19 cellular contexts compared by ENCODE assay signal in the genomic region with DNA sequence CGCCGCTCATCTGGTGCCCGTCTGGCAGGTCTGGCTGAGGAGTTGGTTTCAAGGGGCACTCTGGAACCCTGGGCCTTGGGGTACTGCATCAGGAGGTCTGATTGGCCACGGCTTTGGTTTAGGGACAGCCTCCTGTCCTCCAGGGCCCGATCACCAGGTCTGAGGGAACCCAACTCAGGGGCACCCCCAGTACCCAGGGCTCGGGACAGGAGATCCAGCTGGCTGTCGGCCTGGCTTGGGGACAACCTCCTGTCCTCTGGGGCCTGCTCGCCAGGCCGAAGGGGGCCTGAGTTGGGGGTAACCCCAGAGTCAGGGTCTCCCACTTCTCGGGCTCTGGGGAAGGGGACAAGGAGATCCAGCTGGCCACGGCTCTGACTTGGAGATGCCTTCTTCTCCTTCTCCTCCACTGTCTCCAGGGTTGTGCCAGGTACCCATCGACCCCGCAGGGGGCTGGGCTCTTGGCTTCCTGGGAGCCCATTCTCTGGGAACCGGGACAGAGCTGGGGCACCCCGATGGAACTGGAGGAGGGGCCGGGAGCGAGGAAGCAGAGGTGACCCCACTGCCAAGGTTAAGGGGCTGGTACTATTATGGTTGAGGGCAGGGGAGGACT. TPM values are rescaled to one million over a fixed set of nuclear protein-coding genes. Genes with fewer than 3 reads are reported as not detected.
A peak's percentile ranks its signal among the peaks of the same experiment; 100 is the strongest.
DNase-seq lines count a peak whose midpoint lies in the region; ATAC-seq, FAIRE-seq and TF ChIP-seq lines count a peak whose summit lies in the region.
"Had no signal": no experiment of that assay in that cellular context is flagged by ENCODE, and none has a peak within 500 bp of the region (broad histone marks: within the 10 kb centered on the region; RNA-seq: fewer than 3 reads in every experiment).

No MANE protein-coding gene starts in this region.

- H3K27ac Mint-ChIP-seq in Caco-2 (ENCODE audit: unreplicated experiment): peak overlapping the region; percentile 11
- peak overlapping the region; percentile 79 for H3K27ac Mint-ChIP-seq in central memory CD8-positive, alpha-beta T cell (ENCODE audit: low read depth)
- H3K27ac Mint-ChIP-seq: CD14-positive monocyte; CD8-positive, alpha-beta T cell; HFFc6 had no signal

- no peak overlapping the region for H3K4me3 Mint-ChIP-seq in Caco-2 (ENCODE audit: unreplicated experiment)
- H3K4me3 Mint-ChIP-seq in central memory CD8-positive, alpha-beta T cell: no peak overlapping the region
- H3K4me3 Mint-ChIP-seq: CD14-positive monocyte; CD8-positive, alpha-beta T cell; HFFc6 had no signal

- FAIRE-seq in HepG2 (lab: Jason Lieb, UNC): no peak
- FAIRE-seq: A204.1 had no signal

- peak overlapping the region; percentile 97; the same call in 1 of the 2 replicates for H3K9ac ChIP-seq in HepG2 (ENCODE audit: insufficient read depth, low read depth, low read length)

- peaks cover 18% of the 10 kb centered on the region for H3K4me1 Mint-ChIP-seq in Caco-2 (ENCODE audit: low read depth, unreplicated experiment)
- H3K4me1 Mint-ChIP-seq in central memory CD8-positive, alpha-beta T cell: peaks cover 24% of the 10 kb centered on the region

- WGBS in HepG2 (ENCODE audit: low lambda C conversion rate): 67% methylated on average over 15 of the region's 17 CpGs

- peaks cover 24% of the 10 kb centered on the region for H3K36me3 Mint-ChIP-seq in Caco-2 (ENCODE audit: insufficient read depth, unreplicated experiment)
- H3K36me3 Mint-ChIP-seq in central memory CD8-positive, alpha-beta T cell (ENCODE audit: insufficient read depth): peaks cover 3% of the 10 kb centered on the region

- H3K36me3 ChIP-seq in Caco-2 (ENCODE audit: control insufficient read depth, insufficient read depth, low read length) (peaks cover 3% of the 10 kb centered on the region; the same call in 1 of the 2 replicates), HepG2 (replicated peaks in 1 of 2; ENCODE audit: control insufficient read depth in 1 of 2, insufficient read depth in 2 of 2, low read length in 2 of 2) (peaks cover 0 to 5% of the 10 kb centered on the region in 2 experiments; a peak in 2 of 5 replicates), osteoblast (ENCODE audit: insufficient read depth, low read length) (peaks cover 9% of the 10 kb centered on the region)

- H3K9me3 ChIP-seq in Caco-2: no peaks in the 10 kb centered on the region
- no peaks in the 10 kb centered on the region for H3K9me3 ChIP-seq in HepG2 (ENCODE audit: low read length)
- H3K9me3 ChIP-seq in osteoblast (ENCODE audit: low read depth, low read length): no peaks in the 10 kb centered on the region
- H3K9me3 ChIP-seq: BE2C had no signal

- H3K4me3 ChIP-seq in Caco-2 (ENCODE audit: low read depth, low read length): no peak overlapping the region
- peak overlapping the region; percentile 80 to 98 (median 81); a peak in 5 of 6 replicates for H3K4me3 ChIP-seq in HepG2 (replicated peaks in 1 of 3; ENCODE audit: insufficient read depth in 1 of 3, low read depth in 2 of 3, low read length in 3 of 3)
- no peak overlapping the region for H3K4me3 ChIP-seq in osteoblast (ENCODE audit: insufficient read depth, low read length)

- H3K4me2 ChIP-seq in HepG2 (ENCODE audit: low read depth, low read length): peak overlapping the region; percentile 91
- no peak overlapping the region for H3K4me2 ChIP-seq in osteoblast (ENCODE audit: insufficient read depth, low read length)

- CTCF ChIA-PET in Caco-2 (lab: Charles Lee): interaction anchor here (1.0 to 4.3 kb wide), 2 partner anchors 18 to 191 kb away, joined by 7 to 37 read pairs; no protein-coding TSS in a partner anchor
- CTCF ChIA-PET in HepG2 (lab: Yijun Ruan, JAX; ENCODE audit: low intra/inter-chr PET ratio, low total read pairs): no interaction called here

- TF ChIP-seq POLR2A in HepG2 (IDR thresholded peaks at IDR 0.05; ENCODE audit: insufficient read depth in 1 of 2, low read depth in 2 of 2, low read length in 2 of 2): no peak

- peaks cover 30% of the 10 kb centered on the region for H3K79me2 ChIP-seq in HepG2 (ENCODE audit: insufficient read depth, low read length)
- peaks cover 33% of the 10 kb centered on the region for H3K79me2 ChIP-seq in osteoblast (ENCODE audit: insufficient read depth, low read length)

- H3K9me3 Mint-ChIP-seq in Caco-2 (ENCODE audit: unreplicated experiment): no peaks in the 10 kb centered on the region
- H3K9me3 Mint-ChIP-seq in central memory CD8-positive, alpha-beta T cell: no peaks in the 10 kb centered on the region
- H3K9me3 Mint-ChIP-seq: CD14-positive monocyte; CD8-positive, alpha-beta T cell; HFFc6; IgD-negative memory B cell had no signal

- no peak for TF ChIP-seq EP300 in HepG2 (IDR thresholded peaks at IDR 0.05; ENCODE audit: low read depth in 2 of 2, low read length in 2 of 2)
- TF ChIP-seq EP300 in HepG2 (CRISPR knock-in tag; IDR thresholded peaks at IDR 0.05; ENCODE audit: borderline replicate concordance): no peak

- H4K20me1 ChIP-seq in HepG2 (ENCODE audit: insufficient read depth, low read length) (peaks cover 8% of the 10 kb centered on the region; the same call in 1 of the 2 replicates), osteoblast (ENCODE audit: insufficient read depth, low read length) (peaks cover 8% of the 10 kb centered on the region)

- H2AFZ ChIP-seq in HepG2 (ENCODE audit: low read length): no peak overlapping the region
- H2AFZ ChIP-seq in osteoblast (ENCODE audit: low read length): no peak overlapping the region

- peaks cover 28% of the 10 kb centered on the region for H3K4me1 ChIP-seq in Caco-2
- H3K4me1 ChIP-seq in HepG2 (ENCODE audit: insufficient read depth, low read length): peaks cover 70% of the 10 kb centered on the region
- peaks cover 18% of the 10 kb centered on the region for H3K4me1 ChIP-seq in osteoblast (ENCODE audit: insufficient read depth, low read length)
- H3K4me1 ChIP-seq: BE2C had no signal

- H3K27me3 ChIP-seq in Caco-2 (replicated peaks; ENCODE audit: control insufficient read depth, insufficient read depth, low read length) (no peaks in the 10 kb centered on the region), HepG2 (ENCODE audit: control insufficient read depth in 1 of 2, insufficient read depth in 2 of 2, low read length in 2 of 2) (peaks cover 6 to 24% of the 10 kb centered on the region in 2 experiments; a peak in 4 of 5 replicates), osteoblast (ENCODE audit: insufficient read depth, low read length) (no peaks in the 10 kb centered on the region)
- H3K27me3 ChIP-seq: BE2C had no signal

- no peaks in the 10 kb centered on the region for H3K27me3 Mint-ChIP-seq in Caco-2 (ENCODE audit: insufficient read depth, unreplicated experiment)
- peaks cover 9% of the 10 kb centered on the region for H3K27me3 Mint-ChIP-seq in central memory CD8-positive, alpha-beta T cell
- H3K27me3 Mint-ChIP-seq: IgD-negative memory B cell had no signal

- in situ Hi-C loops in HepG2 (cut with HindIII; ENCODE audit: extremely low pct_ligation_motif_present, low pct_unique_long_range_greater_than_20kb): no loop called here

- POLR2A ChIA-PET in Caco-2 (lab: Charles Lee): no interaction called here
- POLR2A ChIA-PET in HepG2 (lab: Yijun Ruan, JAX): interaction anchor here (0.9 to 3.0 kb wide), 13 partner anchors 10 to 411 kb away, joined by 3 to 26 read pairs (median 6); partner anchors contain the start of genes ACSS2, CEP250, EDEM2 and UQCC1

- no peak for ATAC-seq in central memory CD8-positive, alpha-beta T cell (replicated peaks; ENCODE audit: extremely low read depth, poor library complexity, severe bottlenecking)
- no peak for ATAC-seq in HepG2
- ATAC-seq in HG03097 (IDR thresholded peaks at IDR 0.05; ENCODE audit: low FRiP score, unreplicated experiment): no peak
- ATAC-seq: CD8-positive, alpha-beta T cell had no signal

- intact Hi-C loops in Caco-2 (cut with micrococcal nuclease; ENCODE audit: unreplicated experiment): loop anchor here (1.0 to 5.0 kb wide), 2 partner anchors 7 to 410 kb away; partner anchors contain the start of gene ACSS2
- intact Hi-C loops in HepG2 (cut with micrococcal nuclease; ENCODE audit: unreplicated experiment): no loop called here

- TF ChIP-seq RAD21 in HepG2 (CRISPR knock-in tag; IDR thresholded peaks at IDR 0.05): no peak

- H3K27ac ChIP-seq in HepG2 (ENCODE audit: extremely low read length, insufficient read depth, low read length) (no peak overlapping the region), osteoblast (ENCODE audit: low read depth, low read length) (no peak overlapping the region)

- TF ChIP-seq CTCF in Caco-2 (IDR thresholded peaks at IDR 0.05; ENCODE audit: insufficient read depth in 1 of 2, low read depth in 1 of 2, low read length in 1 of 2, severe bottlenecking in 1 of 2, unreplicated experiment in 1 of 2) (no peak), HepG2 (CRISPR knock-in tag; IDR thresholded peaks at IDR 0.05) (no peak), osteoblast (IDR thresholded peaks at IDR 0.05; ENCODE audit: extremely low read depth, low read depth, low read length) (no peak), GM10266 (IDR thresholded peaks at IDR 0.05; ENCODE audit: control insufficient read depth, insufficient read depth, low read depth, missing control alignments) (no peak)

- BruUV-seq in Caco-2 (replicated peaks; lab: Mats Ljungman, UMichigan) (no TSS peak), HepG2 (replicated peaks; lab: Mats Ljungman, UMichigan) (no TSS peak)

- DNase-seq in Caco-2 (no peak), HepG2 (ENCODE audit: low spot score) (no peak), osteoblast (ENCODE audit: insufficient read length, low spot score, missing footprints) (peak; percentile 62), GM10266 (ENCODE audit: extremely low spot score) (no peak), NCI-H1694 treated with DMSO at 0.1 percent for 48 hours (lab: John Stamatoyannopoulos, UW) (no peak)
- no peak for DNase-seq in central memory CD8-positive, alpha-beta T cell (ENCODE audit: low spot score in 2 of 2)
- DNase-seq: BE2C; CD8-positive, alpha-beta T cell; COR-L47; DND-41; GDM1; HCEC 1CT; HFFc6; KG1 had no signal

RNA-seq across cellular contexts. Expression of gene EIF6, which starts 2.4 kb away (rescaled TPM):
- 403 and 420 TPM in 2 replicates for total RNA-seq in Caco-2 (2022)
- total RNA-seq in HepG2 (2016; rRNA removed; fragmentation: Illumina TruSeq; extraction: Trizol): 462 and 603 TPM in 2 replicates
- 227 and 243 TPM in 2 replicates for total RNA-seq in HepG2 (2016; cell fraction: cytosol; rRNA removed; fragmentation: Illumina TruSeq; extraction: Trizol; ENCODE audit: low read depth)
- 467 and 649 TPM in 2 replicates for total RNA-seq in HepG2 (2016; cell fraction: insoluble cytoplasmic fraction; rRNA removed; fragmentation: Illumina TruSeq; extraction: Trizol)
- 251 and 271 TPM in 2 replicates for total RNA-seq in HepG2 (2016; cell fraction: membrane; rRNA removed; fragmentation: Illumina TruSeq; extraction: Trizol)
- total RNA-seq in HepG2 (2016; cell fraction: nucleus; rRNA removed; fragmentation: Illumina TruSeq; extraction: Trizol): 204 TPM in 2 replicates
- 466 and 470 TPM in 2 replicates for polyA plus RNA-seq in HepG2 (2011; rRNA removed)
- polyA plus RNA-seq in HepG2 (2011; cell fraction: cytosol; rRNA removed): 383 and 550 TPM in 2 replicates
- 838 and 950 TPM in 2 replicates for polyA plus RNA-seq in HepG2 (2011; cell fraction: nucleus; rRNA removed)
- polyA plus RNA-seq in HepG2 (2012): 248 and 315 TPM in 2 replicates
- polyA plus RNA-seq in HepG2 (2016; cell fraction: cytosol; fragmentation: Illumina TruSeq; extraction: Trizol; ENCODE audit: low read depth): 237 and 250 TPM in 2 replicates
- 587 and 631 TPM in 2 replicates for polyA plus RNA-seq in HepG2 (2016; cell fraction: insoluble cytoplasmic fraction; fragmentation: Illumina TruSeq; extraction: Trizol; ENCODE audit: low read depth)
- polyA plus RNA-seq in HepG2 (2016; cell fraction: membrane; fragmentation: Illumina TruSeq; extraction: Trizol; ENCODE audit: low read depth): 232 and 240 TPM in 2 replicates
- 358 and 379 TPM in 2 replicates for polyA plus RNA-seq in HepG2 (2016; cell fraction: nucleus; fragmentation: Illumina TruSeq; extraction: Trizol; ENCODE audit: insufficient read depth, low read depth)
- 350 and 575 TPM in 2 replicates for polyA minus RNA-seq in HepG2 (2011; rRNA and poly(A)+ RNA removed; ENCODE audit: low replicate concordance)
- polyA minus RNA-seq in HepG2 (2011; cell fraction: cytosol; rRNA and poly(A)+ RNA removed): 144 and 146 TPM in 2 replicates
- 94.9 and 106 TPM in 2 replicates for polyA minus RNA-seq in HepG2 (2011; cell fraction: nucleus; rRNA and poly(A)+ RNA removed)
- 109 and 121 TPM in 2 replicates for total RNA-seq in osteoblast

RNA-seq across cellular contexts. Expression of gene FAM83C, which starts 5.2 kb away (rescaled TPM):
- total RNA-seq in Caco-2 (2022) (0.09 TPM in 1 of 2 replicates, not detected in the other), HepG2 (2016; rRNA removed; fragmentation: Illumina TruSeq; extraction: Trizol) (0.07 TPM in 1 of 2 replicates, not detected in the other), osteoblast (not detected in 2 replicates)
- 0.09 TPM in 1 of 2 replicates, not detected in the other for total RNA-seq in HepG2 (2016; cell fraction: cytosol; rRNA removed; fragmentation: Illumina TruSeq; extraction: Trizol; ENCODE audit: low read depth)
- total RNA-seq in HepG2 (2016; cell fraction: insoluble cytoplasmic fraction; rRNA removed; fragmentation: Illumina TruSeq; extraction: Trizol): 0.06 TPM in 1 of 2 replicates, not detected in the other
- 0.07 TPM in 1 of 2 replicates, not detected in the other for total RNA-seq in HepG2 (2016; cell fraction: membrane; rRNA removed; fragmentation: Illumina TruSeq; extraction: Trizol)
- not detected in 2 replicates for total RNA-seq in HepG2 (2016; cell fraction: nucleus; rRNA removed; fragmentation: Illumina TruSeq; extraction: Trizol)
- polyA plus RNA-seq in HepG2 (2011; rRNA removed): 0.03 and 0.04 TPM in 2 replicates
- polyA plus RNA-seq in HepG2 (2011; cell fraction: cytosol; rRNA removed): 0.03 TPM in 1 of 2 replicates, not detected in the other
- polyA plus RNA-seq in HepG2 (2011; cell fraction: nucleus; rRNA removed): 0.08 and 0.09 TPM in 2 replicates
- polyA plus RNA-seq in HepG2 (2012): 0.05 and 0.16 TPM in 2 replicates
- 0.05 and 0.08 TPM in 2 replicates for polyA plus RNA-seq in HepG2 (2016; cell fraction: cytosol; fragmentation: Illumina TruSeq; extraction: Trizol; ENCODE audit: low read depth)
- 0.10 and 0.16 TPM in 2 replicates for polyA plus RNA-seq in HepG2 (2016; cell fraction: insoluble cytoplasmic fraction; fragmentation: Illumina TruSeq; extraction: Trizol; ENCODE audit: low read depth)
- polyA plus RNA-seq in HepG2 (2016; cell fraction: membrane; fragmentation: Illumina TruSeq; extraction: Trizol; ENCODE audit: low read depth): 0.05 and 0.06 TPM in 2 replicates
- not detected in 2 replicates for polyA plus RNA-seq in HepG2 (2016; cell fraction: nucleus; fragmentation: Illumina TruSeq; extraction: Trizol; ENCODE audit: insufficient read depth, low read depth)
- 0.04 and 0.07 TPM in 2 replicates for polyA minus RNA-seq in HepG2 (2011; rRNA and poly(A)+ RNA removed; ENCODE audit: low replicate concordance)
- polyA minus RNA-seq in HepG2 (2011; cell fraction: cytosol; rRNA and poly(A)+ RNA removed): not detected in 2 replicates
- polyA minus RNA-seq in HepG2 (2011; cell fraction: nucleus; rRNA and poly(A)+ RNA removed): 0.13 TPM in 1 of 2 replicates, not detected in the other
- total RNA-seq: CD8-positive, alpha-beta T cell; H4; HFFc6 had no signal
- polyA plus RNA-seq: CD14-positive monocyte, IgD-negative memory B cell had no signal

RNA-seq across cellular contexts. Expression of gene MMP24OS, which starts 9.1 kb away (rescaled TPM):
- 38.8 and 42.3 TPM in 2 replicates for total RNA-seq in Caco-2 (2022)
- 3.1 and 8.5 TPM in 2 replicates for total RNA-seq in HepG2 (2016; rRNA removed; fragmentation: Illumina TruSeq; extraction: Trizol)
- 0.61 and 0.79 TPM in 2 replicates for total RNA-seq in HepG2 (2016; cell fraction: cytosol; rRNA removed; fragmentation: Illumina TruSeq; extraction: Trizol; ENCODE audit: low read depth)
- 3.4 and 8.7 TPM in 2 replicates for total RNA-seq in HepG2 (2016; cell fraction: insoluble cytoplasmic fraction; rRNA removed; fragmentation: Illumina TruSeq; extraction: Trizol)
- 2.1 TPM in 2 replicates for total RNA-seq in HepG2 (2016; cell fraction: membrane; rRNA removed; fragmentation: Illumina TruSeq; extraction: Trizol)
- 8.9 and 10.6 TPM in 2 replicates for total RNA-seq in HepG2 (2016; cell fraction: nucleus; rRNA removed; fragmentation: Illumina TruSeq; extraction: Trizol)
- polyA plus RNA-seq in HepG2 (2011; rRNA removed): 6.0 and 7.1 TPM in 2 replicates
- polyA plus RNA-seq in HepG2 (2011; cell fraction: cytosol; rRNA removed): 2.1 and 2.8 TPM in 2 replicates
- polyA plus RNA-seq in HepG2 (2011; cell fraction: nucleus; rRNA removed): 43.8 and 55.2 TPM in 2 replicates
- 5.9 and 6.4 TPM in 2 replicates for polyA plus RNA-seq in HepG2 (2012)
- polyA plus RNA-seq in HepG2 (2016; cell fraction: cytosol; fragmentation: Illumina TruSeq; extraction: Trizol; ENCODE audit: low read depth): 1.8 TPM in 2 replicates
- polyA plus RNA-seq in HepG2 (2016; cell fraction: insoluble cytoplasmic fraction; fragmentation: Illumina TruSeq; extraction: Trizol; ENCODE audit: low read depth): 4.7 and 7.1 TPM in 2 replicates
- 2.9 and 3.2 TPM in 2 replicates for polyA plus RNA-seq in HepG2 (2016; cell fraction: membrane; fragmentation: Illumina TruSeq; extraction: Trizol; ENCODE audit: low read depth)
- polyA plus RNA-seq in HepG2 (2016; cell fraction: nucleus; fragmentation: Illumina TruSeq; extraction: Trizol; ENCODE audit: insufficient read depth, low read depth): 29.1 and 31.1 TPM in 2 replicates
- polyA minus RNA-seq in HepG2 (2011; rRNA and poly(A)+ RNA removed; ENCODE audit: low replicate concordance): 18.5 and 23.2 TPM in 2 replicates
- polyA minus RNA-seq in HepG2 (2011; cell fraction: cytosol; rRNA and poly(A)+ RNA removed): 1.8 and 3.0 TPM in 2 replicates
- 33.9 and 46.0 TPM in 2 replicates for polyA minus RNA-seq in HepG2 (2011; cell fraction: nucleus; rRNA and poly(A)+ RNA removed)
- 22.1 and 30.9 TPM in 2 replicates for total RNA-seq in osteoblast

Comparison
In these comparisons a context has a peak if more than half of its experiments do, and no peak if none do; other contexts are left out.
1. H3K4me3 ChIP-seq: peak in HepG2 (3 of 3); none in Caco-2 (single experiment) and osteoblast (single experiment).